ENCODE assay signal across 16 cellular contexts in the genomic region with DNA sequence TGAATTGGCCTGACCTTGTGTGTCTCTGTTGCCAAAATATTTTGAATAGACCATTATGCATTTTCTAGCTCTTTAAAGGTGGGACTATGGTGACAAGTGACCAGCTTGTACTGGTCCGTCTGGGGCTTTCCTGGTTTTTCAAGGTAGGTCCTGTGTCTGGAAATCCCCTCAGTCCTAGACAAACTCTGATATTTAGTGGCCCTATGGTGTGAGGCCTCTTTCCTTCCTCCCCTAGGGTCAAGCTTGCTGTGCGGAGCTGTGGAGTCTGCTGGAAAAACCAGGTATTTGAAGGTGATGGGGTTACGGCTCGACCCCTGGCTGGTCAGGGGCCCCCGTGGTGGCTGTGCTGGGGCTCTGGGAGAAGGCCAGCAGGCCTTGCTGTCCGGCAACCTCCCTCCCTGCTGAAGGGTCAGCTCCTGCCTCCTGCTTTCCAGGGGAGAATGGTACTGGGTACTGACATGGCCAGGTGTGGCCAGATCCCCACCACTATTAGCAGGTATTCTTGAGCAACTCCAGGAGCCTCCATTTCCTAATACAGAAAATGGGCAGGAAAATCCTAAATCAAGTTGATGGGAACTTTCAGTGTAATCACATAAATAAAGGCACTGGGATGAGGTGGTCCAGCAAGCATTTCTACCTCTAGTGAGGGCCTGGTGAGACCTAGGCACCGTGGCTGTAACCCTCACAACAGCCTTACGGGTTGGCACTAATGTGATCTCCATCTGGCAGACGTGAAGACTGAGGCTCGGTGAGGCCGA.
"Had no signal": no experiment of that assay in that cellular context is flagged by ENCODE, and none has a peak within 500 bp of the region (broad histone marks: within the 10 kb centered on the region; RNA-seq: fewer than 3 reads in every experiment).

No MANE protein-coding gene starts in this region.

- ATAC-seq: heart right ventricle; left lung; stimulated activated memory B cell treated with anti-CD40 and anti-IgM and Interleukin-4, amounts not matched to agents 10 μg/mL and 1 μg/mL and 100 μg/mL, for 72 hours had no signal

- H3K4me1 ChIP-seq: heart right ventricle, left lung had no signal

- H3K27me3 ChIP-seq: left lung had no signal

- H3K27ac ChIP-seq: heart right ventricle, left lung had no signal

- H3K9me3 ChIP-seq: heart right ventricle, left lung had no signal

- H3K4me3 ChIP-seq: heart right ventricle, left lung, SK-N-MC, smooth muscle cell had no signal

- FAIRE-seq: bronchial epithelial cell, frontal cortex, islet of Langerhans, TTC549 had no signal

- DNase-seq: activated CD4-positive, alpha-beta T cell treated with anti-CD3 and anti-CD28 coated beads, Interleukin-2, amount 50 U/mL, for 1 hour; activated naive CD8-positive, alpha-beta T cell treated with anti-CD3 and anti-CD28 coated beads, Interleukin-2, amount 10 ng/mL, durations not matched to agents 7 days and 5 days; activated T-cell treated with anti-CD3 and anti-CD28 coated beads, Interleukin-2, amount 50 U/mL, for 1 hour; anterior cingulate cortex; effector CD4-positive, alpha-beta T cell; heart right ventricle; left lung; retina; stimulated activated CD4-positive, alpha-beta T cell treated with anti-CD3 and anti-CD28 coated beads, Interleukin-1b, Interleukin-23, amount 100 ng/mL, for 48 hours had no signal

- H3K4me2 ChIP-seq: smooth muscle cell had no signal

- H3K36me3 ChIP-seq: heart right ventricle, left lung had no signal
